Comparison of ENCODE assay signal across 8 cellular contexts in the genomic region with DNA sequence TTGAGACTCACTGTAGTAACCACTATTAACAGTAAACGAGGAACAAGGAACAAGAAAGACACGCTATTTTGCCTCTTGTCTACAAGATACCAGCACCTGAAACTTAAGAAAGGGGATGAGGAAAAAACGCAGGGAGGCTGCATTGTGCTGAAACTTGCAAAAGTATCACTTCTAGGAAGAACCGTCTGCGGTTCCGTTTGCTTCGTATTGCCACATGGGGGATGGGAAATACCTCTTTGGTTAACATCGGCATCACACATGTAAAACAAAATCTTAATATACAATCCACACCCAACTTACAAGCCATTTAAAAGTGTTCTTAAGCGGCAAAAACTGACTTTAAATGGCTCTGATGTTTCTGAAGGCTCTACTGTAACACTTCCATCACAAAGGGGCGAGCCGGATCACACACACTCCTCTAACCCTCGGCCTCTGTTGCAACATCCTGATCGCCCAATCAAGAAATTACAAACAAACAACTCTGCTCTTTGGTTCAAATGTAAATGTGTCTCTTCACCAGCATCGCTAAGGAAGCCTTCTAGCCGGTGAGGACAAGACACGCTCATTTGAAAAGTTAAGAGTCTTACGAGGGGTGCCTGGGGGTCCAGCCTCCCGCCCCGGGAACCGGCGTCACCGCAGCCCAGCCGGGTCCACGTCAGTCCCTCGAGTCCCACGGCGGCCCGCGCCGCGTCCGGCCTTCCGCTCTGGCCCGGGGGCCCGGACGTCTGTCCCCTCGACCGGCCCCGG. TPM values are rescaled to one million over a fixed set of nuclear protein-coding genes. Genes with fewer than 3 reads are reported as not detected.
DNase-seq lines count a peak whose midpoint lies in the region; ATAC-seq and TF ChIP-seq lines count a peak whose summit lies in the region.

No MANE protein-coding gene starts in this region.

- H3K27me3 Mint-ChIP-seq in Caco-2 (ENCODE audit: insufficient read depth, unreplicated experiment) (no peaks in the 10 kb centered on the region), T-helper 17 cell (no peaks in the 10 kb centered on the region)

- no peaks in the 10 kb centered on the region for H3K9me3 ChIP-seq in Caco-2
- H3K9me3 ChIP-seq in T-helper 17 cell (ENCODE audit: control insufficient read depth, low read length, poor library complexity, severe bottlenecking), result no peaks in the 10 kb centered on the region
- H3K9me3 ChIP-seq in ectodermal cell (ENCODE audit: control insufficient read depth, low read length), result no peaks in the 10 kb centered on the region
- no peaks in the 10 kb centered on the region for H3K9me3 ChIP-seq in muscle layer of duodenum (ENCODE audit: control insufficient read depth in 1 of 2, low read length in 2 of 2)

- TF ChIP-seq CTCF in Caco-2 (IDR thresholded peaks at IDR 0.05; ENCODE audit: insufficient read depth in 1 of 2, low read depth in 1 of 2, low read length in 1 of 2, severe bottlenecking in 1 of 2, unreplicated experiment in 1 of 2), result no peak

- peak in 1 of 2 experiments; percentile 41 for DNase-seq in Caco-2
- peak in 1 of 3 donors; percentile 27 for DNase-seq in T-helper 17 cell
- DNase-seq in HEK293T (ENCODE audit: extremely low spot score), result no peak

- ATAC-seq in HG02938 (IDR thresholded peaks at IDR 0.05; ENCODE audit: unreplicated experiment), result peak; percentile 2
- ATAC-seq in T-helper 17 cell, result no peak
- ATAC-seq in GM21529 (IDR thresholded peaks at IDR 0.05; ENCODE audit: unreplicated experiment), result no peak
- ATAC-seq in HG02678 (IDR thresholded peaks at IDR 0.05; ENCODE audit: unreplicated experiment), result no peak

- H3K4me1 ChIP-seq in Caco-2, result peaks cover 16% of the 10 kb centered on the region
- peaks cover 11% of the 10 kb centered on the region for H3K4me1 ChIP-seq in ectodermal cell (ENCODE audit: control insufficient read depth, insufficient read depth, low read length)
- peaks cover 6 to 28% of the 10 kb centered on the region in 2 donors for H3K4me1 ChIP-seq in muscle layer of duodenum (ENCODE audit: control insufficient read depth in 1 of 2, insufficient read depth in 2 of 2, low read length in 2 of 2)

- H3K4me3 ChIP-seq in Caco-2 (ENCODE audit: low read depth, low read length) (peak overlapping the region; percentile 85), ectodermal cell (ENCODE audit: insufficient read depth, low read depth, low read length) (peak overlapping the region; percentile 95), muscle layer of duodenum (ENCODE audit: low read depth in 1 of 2, low read length in 2 of 2) (peak overlapping the region; percentile 82 to 87)

- 2% methylated on average over 39 of the region's 39 CpGs for WGBS in ectodermal cell, 2 experiments

- H3K9me3 Mint-ChIP-seq in Caco-2 (ENCODE audit: unreplicated experiment), result no peaks in the 10 kb centered on the region

- H3K27ac Mint-ChIP-seq in Caco-2 (ENCODE audit: unreplicated experiment) (peak overlapping the region; percentile 100), T-helper 17 cell (peak overlapping the region; percentile 92)

- H3K4me1 Mint-ChIP-seq in Caco-2 (ENCODE audit: low read depth, unreplicated experiment) (peaks cover 6% of the 10 kb centered on the region), T-helper 17 cell (peaks cover 26% of the 10 kb centered on the region)

- BruUV-seq in Caco-2 (replicated peaks; lab: Mats Ljungman, UMichigan), result TSS peak; percentile 75

- H3K4me3 Mint-ChIP-seq in Caco-2 (ENCODE audit: unreplicated experiment) (peak overlapping the region; percentile 98), T-helper 17 cell (peak overlapping the region; percentile 98)

- H3K27ac ChIP-seq in ectodermal cell (ENCODE audit: insufficient read depth, low read depth, low read length, poor library complexity, severe bottlenecking) (peak overlapping the region; percentile 91), muscle layer of duodenum (ENCODE audit: low read length) (peak overlapping the region; percentile 87)

- intact Hi-C loops in Caco-2 (cut with micrococcal nuclease; ENCODE audit: unreplicated experiment), result loop anchor here (5.0 kb wide), 1 partner anchor 310 kb away; a partner anchor contains a TSS

- no peaks in the 10 kb centered on the region; the same call in 1 of the 2 replicates for H3K36me3 ChIP-seq in Caco-2 (ENCODE audit: control insufficient read depth, insufficient read depth, low read length)
- H3K36me3 ChIP-seq in ectodermal cell (ENCODE audit: control insufficient read depth, insufficient read depth, low read length), result peaks cover 4% of the 10 kb centered on the region
- H3K36me3 ChIP-seq in muscle layer of duodenum (ENCODE audit: control insufficient read depth in 1 of 2, insufficient read depth in 2 of 2, low read length in 2 of 2), result peaks cover 3 to 15% of the 10 kb centered on the region in 2 donors

- H3K27me3 ChIP-seq in Caco-2 (replicated peaks; ENCODE audit: control insufficient read depth, insufficient read depth, low read length) (no peaks in the 10 kb centered on the region), ectodermal cell (ENCODE audit: control insufficient read depth, insufficient read depth, low read length, poor library complexity, severe bottlenecking) (no peaks in the 10 kb centered on the region), muscle layer of duodenum (ENCODE audit: low read depth, low read length) (no peaks in the 10 kb centered on the region)

- CTCF ChIA-PET in Caco-2 (lab: Charles Lee) (no interaction called here), HEK293T (lab: Yijun Ruan, JAX) (no interaction called here)

- POLR2A ChIA-PET in Caco-2 (lab: Charles Lee) (no interaction called here), HEK293T (lab: Yijun Ruan, JAX) (no interaction called here)

- peaks cover 57% of the 10 kb centered on the region for H3K36me3 Mint-ChIP-seq in Caco-2 (ENCODE audit: insufficient read depth, unreplicated experiment)
- H3K36me3 Mint-ChIP-seq in T-helper 17 cell (ENCODE audit: low read depth), result peaks cover 2% of the 10 kb centered on the region

TF ChIP-seq in HEK293T, 16 proteins besides CTCF, POLR2A, EP300 and RAD21:
- TF ChIP-seq TARDBP (IDR thresholded peaks at IDR 0.05) (no peak), BHLHE40 (IDR thresholded peaks at IDR 0.05; ENCODE audit: borderline replicate concordance) (no peak), ELF4 (IDR thresholded peaks at IDR 0.05) (no peak), SUZ12 (IDR thresholded peaks at IDR 0.05) (no peak), FOXA1 (IDR thresholded peaks at IDR 0.05) (no peak), CTBP1 (IDR thresholded peaks at IDR 0.05; ENCODE audit: borderline replicate concordance) (no peak), LEF1 (IDR thresholded peaks at IDR 0.05; ENCODE audit: borderline replicate concordance) (no peak), FOXM1 (IDR thresholded peaks at IDR 0.05; ENCODE audit: borderline replicate concordance) (no peak), SP1 (IDR thresholded peaks at IDR 0.05) (no peak), ARNT (IDR thresholded peaks at IDR 0.05) (no peak), HDGF (IDR thresholded peaks at IDR 0.05; ENCODE audit: borderline replicate concordance) (no peak), ZNF384 (IDR thresholded peaks at IDR 0.05) (no peak), NFRKB (IDR thresholded peaks at IDR 0.05) (no peak)
- TF ChIP-seq, protein P1, sequence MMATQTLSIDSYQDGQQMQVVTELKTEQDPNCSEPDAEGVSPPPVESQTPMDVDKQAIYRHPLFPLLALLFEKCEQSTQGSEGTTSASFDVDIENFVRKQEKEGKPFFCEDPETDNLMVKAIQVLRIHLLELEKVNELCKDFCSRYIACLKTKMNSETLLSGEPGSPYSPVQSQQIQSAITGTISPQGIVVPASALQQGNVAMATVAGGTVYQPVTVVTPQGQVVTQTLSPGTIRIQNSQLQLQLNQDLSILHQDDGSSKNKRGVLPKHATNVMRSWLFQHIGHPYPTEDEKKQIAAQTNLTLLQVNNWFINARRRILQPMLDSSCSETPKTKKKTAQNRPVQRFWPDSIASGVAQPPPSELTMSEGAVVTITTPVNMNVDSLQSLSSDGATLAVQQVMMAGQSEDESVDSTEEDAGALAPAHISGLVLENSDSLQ (IDR thresholded peaks at IDR 0.05), result no peak

RNA-seq across cellular contexts. Expression of a gene that starts 0.6 kb away (rescaled TPM):
- 76.4 and 81.3 TPM in 2 replicates for total RNA-seq in Caco-2 (2022)
- total RNA-seq in T-helper 17 cell, result 10 to 100 TPM; 71.7 to 74.7 TPM
- 42.6 TPM for polyA plus RNA-seq in ectodermal cell (2013, experiment 1 of 4)
- 50.8 TPM for polyA plus RNA-seq in ectodermal cell (2013, experiment 2 of 4)
- 32.5 TPM for polyA plus RNA-seq in ectodermal cell (2013, experiment 3 of 4)
- 40.2 TPM for polyA plus RNA-seq in ectodermal cell (2013, experiment 4 of 4)

RNA-seq across cellular contexts. Expression of a gene that starts 42.6 kb away (rescaled TPM):
- total RNA-seq in Caco-2 (2022) (18.6 and 20.0 TPM in 2 replicates), T-helper 17 cell (10 to 100 TPM; 26.0 to 32.7 TPM)
- polyA plus RNA-seq in ectodermal cell (2013, experiment 1 of 4), result 22.8 TPM
- polyA plus RNA-seq in ectodermal cell (2013, experiment 2 of 4), result 19.1 TPM
- 20.5 TPM for polyA plus RNA-seq in ectodermal cell (2013, experiment 3 of 4)
- 23.1 TPM for polyA plus RNA-seq in ectodermal cell (2013, experiment 4 of 4)
